Comparison of ENCODE assay signal across 1 cellular context in genomic region chr15:78033864-78034263, GRCh38.
TF ChIP-seq lines count a peak whose summit lies in the region.

No MANE protein-coding gene starts in this region.

TF ChIP-seq in GM23338, 12 proteins besides CTCF, POLR2A, EP300 and RAD21 (continued from another document):
- TF ChIP-seq, protein P1, sequence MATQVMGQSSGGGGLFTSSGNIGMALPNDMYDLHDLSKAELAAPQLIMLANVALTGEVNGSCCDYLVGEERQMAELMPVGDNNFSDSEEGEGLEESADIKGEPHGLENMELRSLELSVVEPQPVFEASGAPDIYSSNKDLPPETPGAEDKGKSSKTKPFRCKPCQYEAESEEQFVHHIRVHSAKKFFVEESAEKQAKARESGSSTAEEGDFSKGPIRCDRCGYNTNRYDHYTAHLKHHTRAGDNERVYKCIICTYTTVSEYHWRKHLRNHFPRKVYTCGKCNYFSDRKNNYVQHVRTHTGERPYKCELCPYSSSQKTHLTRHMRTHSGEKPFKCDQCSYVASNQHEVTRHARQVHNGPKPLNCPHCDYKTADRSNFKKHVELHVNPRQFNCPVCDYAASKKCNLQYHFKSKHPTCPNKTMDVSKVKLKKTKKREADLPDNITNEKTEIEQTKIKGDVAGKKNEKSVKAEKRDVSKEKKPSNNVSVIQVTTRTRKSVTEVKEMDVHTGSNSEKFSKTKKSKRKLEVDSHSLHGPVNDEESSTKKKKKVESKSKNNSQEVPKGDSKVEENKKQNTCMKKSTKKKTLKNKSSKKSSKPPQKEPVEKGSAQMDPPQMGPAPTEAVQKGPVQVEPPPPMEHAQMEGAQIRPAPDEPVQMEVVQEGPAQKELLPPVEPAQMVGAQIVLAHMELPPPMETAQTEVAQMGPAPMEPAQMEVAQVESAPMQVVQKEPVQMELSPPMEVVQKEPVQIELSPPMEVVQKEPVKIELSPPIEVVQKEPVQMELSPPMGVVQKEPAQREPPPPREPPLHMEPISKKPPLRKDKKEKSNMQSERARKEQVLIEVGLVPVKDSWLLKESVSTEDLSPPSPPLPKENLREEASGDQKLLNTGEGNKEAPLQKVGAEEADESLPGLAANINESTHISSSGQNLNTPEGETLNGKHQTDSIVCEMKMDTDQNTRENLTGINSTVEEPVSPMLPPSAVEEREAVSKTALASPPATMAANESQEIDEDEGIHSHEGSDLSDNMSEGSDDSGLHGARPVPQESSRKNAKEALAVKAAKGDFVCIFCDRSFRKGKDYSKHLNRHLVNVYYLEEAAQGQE (IDR thresholded peaks at IDR 0.05; ENCODE audit: unreplicated experiment), result no peak
- TF ChIP-seq JUNB (IDR thresholded peaks at IDR 0.05; ENCODE audit: unreplicated experiment), result no peak
TF ChIP-seq in GM23338: peak in this region for 0.
